9 cellular contexts compared by ENCODE assay signal in the genomic region with DNA sequence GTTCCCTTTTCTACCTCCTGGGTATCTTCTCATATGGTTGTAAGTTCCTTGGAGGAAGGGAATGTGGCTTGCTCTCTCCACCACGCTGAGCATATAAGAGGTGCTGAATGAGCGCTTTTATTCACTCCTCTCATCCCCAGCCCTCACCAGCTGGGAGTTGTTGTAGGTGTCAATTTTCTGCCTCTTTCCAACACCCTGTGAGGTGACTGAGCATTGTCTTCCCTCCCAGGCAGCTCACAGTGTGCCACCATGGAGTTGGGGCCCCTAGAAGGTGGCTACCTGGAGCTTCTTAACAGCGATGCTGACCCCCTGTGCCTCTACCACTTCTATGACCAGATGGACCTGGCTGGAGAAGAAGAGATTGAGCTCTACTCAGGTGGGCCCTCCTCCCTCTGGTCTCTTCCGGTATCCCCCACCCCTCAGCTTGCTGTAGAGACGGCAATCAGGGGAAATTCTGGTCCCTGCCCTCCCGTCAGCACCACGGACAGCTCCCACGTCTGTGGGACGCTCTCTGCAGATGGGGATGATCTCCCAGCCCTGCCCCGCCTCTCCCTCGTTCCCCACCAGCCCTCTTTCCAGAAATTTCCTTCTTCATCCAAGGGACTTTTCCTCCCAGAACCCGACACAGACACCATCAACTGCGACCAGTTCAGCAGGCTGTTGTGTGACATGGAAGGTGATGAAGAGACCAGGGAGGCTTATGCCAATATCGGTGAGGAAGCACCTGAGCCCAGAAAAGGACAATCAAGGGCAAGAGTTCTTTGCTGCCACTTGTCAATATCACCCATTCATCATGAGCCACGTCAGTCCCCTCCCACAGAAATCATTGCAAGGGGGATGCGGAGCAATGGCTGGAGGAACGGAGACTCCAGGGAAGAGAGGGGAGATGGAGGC. TPM values are rescaled to one million over a fixed set of nuclear protein-coding genes. Genes with fewer than 3 reads are reported as not detected.
DNase-seq lines count a peak whose midpoint lies in the region; ATAC-seq and TF ChIP-seq lines count a peak whose summit lies in the region.
"Had no signal": no experiment of that assay in that cellular context is flagged by ENCODE, and none has a peak within 500 bp of the region (broad histone marks: within the 10 kb centered on the region; RNA-seq: fewer than 3 reads in every experiment).

No MANE protein-coding gene starts in this region.

- no peak overlapping the region for H3K4me3 ChIP-seq in HAP-1
- H3K4me3 ChIP-seq in gastroesophageal sphincter = no peak overlapping the region

- H3K27me3 Mint-ChIP-seq in activated CD8-positive, alpha-beta T cell treated with anti-CD3 and anti-CD28 coated beads for 36 hours = peaks cover 5% of the 10 kb centered on the region

- no peak for TF ChIP-seq EP300 in gastroesophageal sphincter (IDR thresholded peaks at IDR 0.05)

- CTCF ChIA-PET in activated CD8-positive, alpha-beta T cell treated with anti-CD3 and anti-CD28 coated beads for 36 hours (lab: Charles Lee) = no interaction called here

- H3K27ac Mint-ChIP-seq in activated CD8-positive, alpha-beta T cell treated with anti-CD3 and anti-CD28 coated beads for 36 hours = no peak overlapping the region

- no peaks in the 10 kb centered on the region for H3K4me1 ChIP-seq in HAP-1
- no peaks in the 10 kb centered on the region for H3K4me1 ChIP-seq in gastroesophageal sphincter

- in situ Hi-C loops in HAP-1 (cut with MboI; ENCODE audit: low sequenced_read_pairs) = no loop called here

- H3K9me3 ChIP-seq in HAP-1 (no peaks in the 10 kb centered on the region), gastroesophageal sphincter (no peaks in the 10 kb centered on the region)

- intact Hi-C loops in activated CD8-positive, alpha-beta T cell treated with anti-CD3 and anti-CD28 coated beads for 36 hours (cut with micrococcal nuclease) = no loop called here

- TF ChIP-seq POLR2A in gastroesophageal sphincter (IDR thresholded peaks at IDR 0.05) = no peak

- no peaks in the 10 kb centered on the region for H3K36me3 Mint-ChIP-seq in activated CD8-positive, alpha-beta T cell treated with anti-CD3 and anti-CD28 coated beads for 36 hours (ENCODE audit: low read depth)

- no peaks in the 10 kb centered on the region for H3K27me3 ChIP-seq in HAP-1 (ENCODE audit: low read depth)
- H3K27me3 ChIP-seq in gastroesophageal sphincter = peaks cover 22% of the 10 kb centered on the region

- DNase-seq in A172 (ENCODE audit: low spot score) (peak; percentile 27), HAP-1 (ENCODE audit: low spot score in 2 of 2) (peak; percentile 5 to 73), iPS DF 19.7 (ENCODE audit: low read depth, low spot score) (peak; percentile 40)
- peak; percentile 42 for DNase-seq in activated CD8-positive, alpha-beta T cell treated with anti-CD3 and anti-CD28 coated beads for 36 hours
- no peak for DNase-seq in activated CD4-positive, CD25-positive, alpha-beta regulatory T cell (lab: John Stamatoyannopoulos, UW)
- DNase-seq: NCI-H1436 had no signal

- no peaks in the 10 kb centered on the region for H3K9me3 Mint-ChIP-seq in activated CD8-positive, alpha-beta T cell treated with anti-CD3 and anti-CD28 coated beads for 36 hours

- WGBS in gastroesophageal sphincter (ENCODE audit: low coverage in 1 of 2), 2 donors = 0 to 35% methylated on average over 1 to 14 of the region's 17 CpGs

- POLR2A ChIA-PET in activated CD8-positive, alpha-beta T cell treated with anti-CD3 and anti-CD28 coated beads for 36 hours (lab: Charles Lee) = no interaction called here

- TF ChIP-seq CTCF in activated CD8-positive, alpha-beta T cell treated with anti-CD3 and anti-CD28 coated beads for 36 hours (IDR thresholded peaks at IDR 0.05) = no peak
- TF ChIP-seq CTCF in gastroesophageal sphincter (IDR thresholded peaks at IDR 0.05) = no peak

- H3K4me3 Mint-ChIP-seq in activated CD8-positive, alpha-beta T cell treated with anti-CD3 and anti-CD28 coated beads for 36 hours = no peak overlapping the region

- H3K4me1 Mint-ChIP-seq in activated CD8-positive, alpha-beta T cell treated with anti-CD3 and anti-CD28 coated beads for 36 hours (ENCODE audit: low read depth) = no peaks in the 10 kb centered on the region

- ATAC-seq in activated CD8-positive, alpha-beta T cell treated with anti-CD3 and anti-CD28 coated beads for 36 hours = no peak
- no peak for ATAC-seq in HG02981 (IDR thresholded peaks at IDR 0.05; ENCODE audit: unreplicated experiment)
- ATAC-seq in gastroesophageal sphincter = no peak
- ATAC-seq in HG02763 (IDR thresholded peaks at IDR 0.05; ENCODE audit: unreplicated experiment) = no peak

- H3K36me3 ChIP-seq in HAP-1 (replicated peaks) (no peaks in the 10 kb centered on the region), gastroesophageal sphincter (no peaks in the 10 kb centered on the region)

- H3K27ac ChIP-seq in gastroesophageal sphincter = no peak overlapping the region

RNA-seq across cellular contexts. Expression of gene CIITA, which starts 18.3 kb away (rescaled TPM):
- total RNA-seq in A172 (2014; rRNA removed; shearing (Covaris generic)) = 0.07 TPM in 1 of 2 replicates, not detected in the other
- 1 to 10 TPM; 4.4 to 5.3 TPM for total RNA-seq in activated CD8-positive, alpha-beta T cell treated with anti-CD3 and anti-CD28 coated beads for 36 hours
- 10 to 100 TPM in 1 of 4 donors, 1 to 10 TPM in 3; 4.3 to 26.5 (median 7.4) TPM for total RNA-seq in gastroesophageal sphincter

RNA-seq across cellular contexts. Expression of gene DEXI, which starts 47.0 kb away (rescaled TPM):
- 65.9 and 66.5 TPM in 2 replicates for total RNA-seq in A172 (2014; rRNA removed; shearing (Covaris generic))
- total RNA-seq in activated CD8-positive, alpha-beta T cell treated with anti-CD3 and anti-CD28 coated beads for 36 hours = 10 to 100 TPM; 24.8 to 25.3 TPM
- total RNA-seq in gastroesophageal sphincter = 100 to 1,000 TPM in 2 of 4 donors, 10 to 100 TPM in 2; 79.2 to 136 (median 102) TPM

RNA-seq across cellular contexts. Expression of gene CLEC16A, which starts 49.1 kb away (rescaled TPM):
- 13.3 and 17.3 TPM in 2 replicates for total RNA-seq in A172 (2014; rRNA removed; shearing (Covaris generic))
- 10 to 100 TPM; 20.4 to 21.7 TPM for total RNA-seq in activated CD8-positive, alpha-beta T cell treated with anti-CD3 and anti-CD28 coated beads for 36 hours
- total RNA-seq in gastroesophageal sphincter = 10 to 100 TPM; 19.9 to 38.3 (median 35.0) TPM

Comparison
In these comparisons a context has a peak if more than half of its experiments do, and no peak if none do; other contexts are left out.
1. DNase-seq: peak in A172 (single experiment), HAP-1 (2 of 2), activated CD8-positive, alpha-beta T cell treated with anti-CD3 and anti-CD28 coated beads for 36 hours (single experiment) and iPS DF 19.7 (single experiment); none in activated CD4-positive, CD25-positive, alpha-beta regulatory T cell (0 of 4).